In the genomic region with DNA sequence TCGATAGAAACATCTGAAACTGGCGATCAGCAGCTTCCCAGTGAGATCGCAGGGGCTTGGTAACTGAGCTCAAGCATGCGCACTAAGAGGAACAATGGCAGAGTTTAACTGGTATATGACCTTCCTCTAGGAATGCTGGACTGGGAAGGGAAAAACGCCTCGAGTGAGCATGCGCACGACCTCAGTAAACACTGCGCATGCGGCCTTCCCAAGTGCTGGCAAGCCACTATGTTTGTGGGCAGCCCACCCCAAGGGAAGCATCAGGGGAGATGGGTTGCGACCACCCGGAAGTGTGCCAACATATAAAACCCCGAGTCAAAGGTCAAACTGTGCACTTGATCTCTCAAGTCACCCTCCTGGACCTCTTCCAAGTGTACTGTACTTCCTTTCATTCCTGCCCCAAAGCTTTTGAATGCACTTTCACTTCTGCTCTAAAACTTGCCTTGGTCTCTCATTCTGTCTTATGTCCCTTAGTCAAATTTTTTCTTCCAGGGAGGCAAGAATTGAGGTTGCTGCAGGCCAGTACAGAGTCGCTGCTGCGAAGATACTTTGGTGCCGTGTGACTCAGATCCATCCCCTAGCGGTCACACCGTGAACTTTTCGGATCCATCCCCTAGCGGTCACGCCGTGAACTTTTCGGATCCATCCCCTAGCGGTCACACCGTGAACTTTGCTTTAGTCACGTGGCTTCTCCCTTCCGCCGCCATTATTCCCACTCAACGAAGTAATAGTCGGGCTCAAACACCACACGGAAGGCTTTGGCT, we compare ENCODE assay signal across 1 cellular context.
TF ChIP-seq lines count a peak whose summit lies in the region.

No MANE protein-coding gene starts in this region.

TF ChIP-seq in K562, 482 proteins besides CTCF, POLR2A, EP300 and RAD21 (continued from another document and continues in another):
- TF ChIP-seq, protein P1, sequence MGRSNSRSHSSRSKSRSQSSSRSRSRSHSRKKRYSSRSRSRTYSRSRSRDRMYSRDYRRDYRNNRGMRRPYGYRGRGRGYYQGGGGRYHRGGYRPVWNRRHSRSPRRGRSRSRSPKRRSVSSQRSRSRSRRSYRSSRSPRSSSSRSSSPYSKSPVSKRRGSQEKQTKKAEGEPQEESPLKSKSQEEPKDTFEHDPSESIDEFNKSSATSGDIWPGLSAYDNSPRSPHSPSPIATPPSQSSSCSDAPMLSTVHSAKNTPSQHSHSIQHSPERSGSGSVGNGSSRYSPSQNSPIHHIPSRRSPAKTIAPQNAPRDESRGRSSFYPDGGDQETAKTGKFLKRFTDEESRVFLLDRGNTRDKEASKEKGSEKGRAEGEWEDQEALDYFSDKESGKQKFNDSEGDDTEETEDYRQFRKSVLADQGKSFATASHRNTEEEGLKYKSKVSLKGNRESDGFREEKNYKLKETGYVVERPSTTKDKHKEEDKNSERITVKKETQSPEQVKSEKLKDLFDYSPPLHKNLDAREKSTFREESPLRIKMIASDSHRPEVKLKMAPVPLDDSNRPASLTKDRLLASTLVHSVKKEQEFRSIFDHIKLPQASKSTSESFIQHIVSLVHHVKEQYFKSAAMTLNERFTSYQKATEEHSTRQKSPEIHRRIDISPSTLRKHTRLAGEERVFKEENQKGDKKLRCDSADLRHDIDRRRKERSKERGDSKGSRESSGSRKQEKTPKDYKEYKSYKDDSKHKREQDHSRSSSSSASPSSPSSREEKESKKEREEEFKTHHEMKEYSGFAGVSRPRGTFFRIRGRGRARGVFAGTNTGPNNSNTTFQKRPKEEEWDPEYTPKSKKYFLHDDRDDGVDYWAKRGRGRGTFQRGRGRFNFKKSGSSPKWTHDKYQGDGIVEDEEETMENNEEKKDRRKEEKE (IDR thresholded peaks at IDR 0.05; ENCODE audit: borderline replicate concordance in 1 of 2, control insufficient read depth in 1 of 2, low read depth in 2 of 2, low read length in 1 of 2): 0 out of 4 replicates have a peak, but pooled peaks of 1 of the 2 experiments have one; percentile 24
- TF ChIP-seq ZNF76 (CRISPR knock-in tag; IDR thresholded peaks at IDR 0.05; ENCODE audit: borderline replicate concordance) (no peak), MCM3 (IDR thresholded peaks at IDR 0.05) (no peak), KHSRP (IDR thresholded peaks at IDR 0.05) (no peak), ZBTB1 (CRISPR knock-in tag; IDR thresholded peaks at IDR 0.05; ENCODE audit: borderline replicate concordance, low read depth) (no peak), POU5F1 (IDR thresholded peaks at IDR 0.05; ENCODE audit: borderline replicate concordance, low read depth, low read length, partially characterized antibody) (no peak), FOXO4 (CRISPR knock-in tag; IDR thresholded peaks at IDR 0.05) (no peak), RBM22 (IDR thresholded peaks at IDR 0.05; ENCODE audit: low read depth, low read length, poor library complexity, severe bottlenecking) (no peak), SNRNP70 (optimal IDR thresholded peaks at IDR 0.05; ENCODE audit: low read depth, low read length) (no peak), ZBTB5 (IDR thresholded peaks at IDR 0.05) (no peak), RUNX1 (IDR thresholded peaks at IDR 0.05; ENCODE audit: low read depth) (no peak), DMBX1 (CRISPR knock-in tag; IDR thresholded peaks at IDR 0.05; ENCODE audit: borderline replicate concordance) (no peak), XRCC5 (IDR thresholded peaks at IDR 0.05; ENCODE audit: low read depth, low read length) (0 out of 2 replicates have a peak, but pooled peaks have one; percentile 57), TARDBP (IDR thresholded peaks at IDR 0.05) (no peak), ZC3H8 (IDR thresholded peaks at IDR 0.05) (no peak), ZNF445 (CRISPR knock-in tag; IDR thresholded peaks at IDR 0.05; ENCODE audit: low read depth) (no peak), RFX1 (IDR thresholded peaks at IDR 0.05) (no peak), HMBOX1 (IDR thresholded peaks at IDR 0.05) (no peak), ZBTB11 (CRISPR knock-in tag; IDR thresholded peaks at IDR 0.05) (no peak), AFF4 (CRISPR knock-in tag; IDR thresholded peaks at IDR 0.05) (no peak), NONO (IDR thresholded peaks at IDR 0.05; ENCODE audit: low read depth in 2 of 2, low read length in 1 of 2) (no peak), TRIM24 (IDR thresholded peaks at IDR 0.05) (0 out of 4 replicates have a peak, but pooled peaks of 1 of the 2 experiments have one; percentile 22), ARID1B (IDR thresholded peaks at IDR 0.05) (no peak), RBM14 (IDR thresholded peaks at IDR 0.05; ENCODE audit: borderline replicate concordance, insufficient read depth, low read depth, low read length) (no peak), MTA2 (IDR thresholded peaks at IDR 0.05; ENCODE audit: low read depth) (no peak), HNRNPK (IDR thresholded peaks at IDR 0.05; ENCODE audit: low read depth, low read length, poor library complexity, severe bottlenecking) (no peak), KDM4B (IDR thresholded peaks at IDR 0.05; ENCODE audit: borderline replicate concordance in 2 of 2, low read depth in 1 of 2) (no peak), FOXM1 (IDR thresholded peaks at IDR 0.05; ENCODE audit: low read depth) (no peak), FOXM1 (CRISPR knock-in tag; IDR thresholded peaks at IDR 0.05; ENCODE audit: low read depth) (no peak), BCL6 (CRISPR knock-in tag; IDR thresholded peaks at IDR 0.05) (no peak), HCFC1 (IDR thresholded peaks at IDR 0.05; ENCODE audit: low read depth, low read length) (peak; percentile 21; the same call in 1 of the 2 replicates)
- TF ChIP-seq, protein P2, sequence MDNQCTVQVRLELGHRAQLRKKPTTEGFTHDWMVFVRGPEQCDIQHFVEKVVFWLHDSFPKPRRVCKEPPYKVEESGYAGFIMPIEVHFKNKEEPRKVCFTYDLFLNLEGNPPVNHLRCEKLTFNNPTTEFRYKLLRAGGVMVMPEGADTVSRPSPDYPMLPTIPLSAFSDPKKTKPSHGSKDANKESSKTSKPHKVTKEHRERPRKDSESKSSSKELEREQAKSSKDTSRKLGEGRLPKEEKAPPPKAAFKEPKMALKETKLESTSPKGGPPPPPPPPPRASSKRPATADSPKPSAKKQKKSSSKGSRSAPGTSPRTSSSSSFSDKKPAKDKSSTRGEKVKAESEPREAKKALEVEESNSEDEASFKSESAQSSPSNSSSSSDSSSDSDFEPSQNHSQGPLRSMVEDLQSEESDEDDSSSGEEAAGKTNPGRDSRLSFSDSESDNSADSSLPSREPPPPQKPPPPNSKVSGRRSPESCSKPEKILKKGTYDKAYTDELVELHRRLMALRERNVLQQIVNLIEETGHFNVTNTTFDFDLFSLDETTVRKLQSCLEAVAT (IDR thresholded peaks at IDR 0.05): peak in 1 of 2 experiments; percentile 95; a peak in 2 of 4 replicates
- TF ChIP-seq, protein P3, sequence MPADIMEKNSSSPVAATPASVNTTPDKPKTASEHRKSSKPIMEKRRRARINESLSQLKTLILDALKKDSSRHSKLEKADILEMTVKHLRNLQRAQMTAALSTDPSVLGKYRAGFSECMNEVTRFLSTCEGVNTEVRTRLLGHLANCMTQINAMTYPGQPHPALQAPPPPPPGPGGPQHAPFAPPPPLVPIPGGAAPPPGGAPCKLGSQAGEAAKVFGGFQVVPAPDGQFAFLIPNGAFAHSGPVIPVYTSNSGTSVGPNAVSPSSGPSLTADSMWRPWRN (IDR thresholded peaks at IDR 0.05; ENCODE audit: low read depth): no peak
- TF ChIP-seq, protein P4, sequence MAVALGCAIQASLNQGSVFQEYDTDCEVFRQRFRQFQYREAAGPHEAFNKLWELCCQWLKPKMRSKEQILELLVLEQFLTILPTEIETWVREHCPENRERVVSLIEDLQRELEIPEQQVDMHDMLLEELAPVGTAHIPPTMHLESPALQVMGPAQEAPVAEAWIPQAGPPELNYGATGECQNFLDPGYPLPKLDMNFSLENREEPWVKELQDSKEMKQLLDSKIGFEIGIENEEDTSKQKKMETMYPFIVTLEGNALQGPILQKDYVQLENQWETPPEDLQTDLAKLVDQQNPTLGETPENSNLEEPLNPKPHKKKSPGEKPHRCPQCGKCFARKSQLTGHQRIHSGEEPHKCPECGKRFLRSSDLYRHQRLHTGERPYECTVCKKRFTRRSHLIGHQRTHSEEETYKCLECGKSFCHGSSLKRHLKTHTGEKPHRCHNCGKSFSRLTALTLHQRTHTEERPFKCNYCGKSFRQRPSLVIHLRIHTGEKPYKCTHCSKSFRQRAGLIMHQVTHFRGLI (CRISPR knock-in tag; IDR thresholded peaks at IDR 0.05): no peak
- TF ChIP-seq, protein P5, sequence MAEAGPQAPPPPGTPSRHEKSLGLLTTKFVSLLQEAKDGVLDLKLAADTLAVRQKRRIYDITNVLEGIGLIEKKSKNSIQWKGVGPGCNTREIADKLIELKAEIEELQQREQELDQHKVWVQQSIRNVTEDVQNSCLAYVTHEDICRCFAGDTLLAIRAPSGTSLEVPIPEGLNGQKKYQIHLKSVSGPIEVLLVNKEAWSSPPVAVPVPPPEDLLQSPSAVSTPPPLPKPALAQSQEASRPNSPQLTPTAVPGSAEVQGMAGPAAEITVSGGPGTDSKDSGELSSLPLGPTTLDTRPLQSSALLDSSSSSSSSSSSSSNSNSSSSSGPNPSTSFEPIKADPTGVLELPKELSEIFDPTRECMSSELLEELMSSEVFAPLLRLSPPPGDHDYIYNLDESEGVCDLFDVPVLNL (CRISPR knock-in tag; IDR thresholded peaks at IDR 0.05; ENCODE audit: low read depth): 0 out of 2 replicates have a peak, but pooled peaks have one; percentile 23
